Comparison of ENCODE assay signal across 8 cellular contexts in the genomic region with DNA sequence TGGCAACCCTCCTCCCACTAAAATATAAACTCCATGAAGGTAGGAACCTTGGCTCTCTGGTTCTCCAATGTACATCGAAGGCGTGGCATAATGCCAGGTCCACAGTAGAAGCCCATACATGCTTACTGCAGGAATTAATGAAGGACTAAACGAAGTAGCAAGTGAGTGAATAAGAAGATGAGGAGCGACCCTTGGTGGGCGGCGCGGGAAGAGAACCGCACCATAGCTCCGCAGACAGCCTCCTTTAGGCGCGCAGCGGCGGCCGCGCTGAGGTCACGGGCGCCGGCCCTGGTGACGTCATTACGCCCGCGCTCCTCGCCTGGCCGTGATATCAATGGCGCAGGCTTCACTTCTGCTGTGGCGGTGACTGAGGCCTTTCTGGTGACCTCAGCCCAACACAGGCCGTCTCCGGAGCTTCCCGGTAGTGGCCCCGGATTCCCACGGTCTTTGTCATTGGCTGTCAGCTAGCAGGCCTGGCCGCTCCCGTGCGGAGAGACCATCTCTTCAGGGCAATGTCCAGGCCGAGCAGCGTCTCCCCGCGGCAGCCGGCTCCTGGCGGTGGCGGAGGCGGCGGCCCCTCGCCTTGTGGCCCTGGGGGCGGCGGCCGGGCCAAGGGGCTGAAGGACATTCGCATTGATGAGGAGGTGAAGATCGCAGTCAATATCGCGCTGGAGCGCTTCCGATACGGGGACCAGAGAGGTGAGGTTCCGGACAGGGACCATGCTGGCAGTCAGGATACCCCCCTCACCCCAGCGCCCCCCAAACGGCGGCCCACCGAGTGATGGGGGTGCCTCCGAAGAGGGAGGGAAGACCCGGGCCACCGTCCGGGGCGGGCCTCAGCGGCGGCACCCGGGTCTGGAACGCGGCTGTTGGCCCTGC. TPM values are rescaled to one million over a fixed set of nuclear protein-coding genes. Genes with fewer than 3 reads are reported as not detected.
DNase-seq lines count a peak whose midpoint lies in the region; ATAC-seq and TF ChIP-seq lines count a peak whose summit lies in the region.

A gene (plus strand): TSS at position 311 of the 879 bp plus-strand sequence. CDS start 202 bp downstream, at position 513.

- H3K4me2 ChIP-seq in Karpas-422 (ENCODE audit: low read depth, low read length, poor library complexity, severe bottlenecking): peak within 1 kb of the TSS; percentile 94

- peaks cover 34% of the 10 kb centered on the region for H3K4me1 Mint-ChIP-seq in activated T-helper 2 cell treated with anti-CD3 and anti-CD28 coated beads, Interferon-gamma antibody, Interleukin-2, Interleukin-4, amounts not matched to agents 10 μg/mL and 5 μg/mL and 100 μg/mL, durations not matched to agents 14 hours and 24 hours and 36 hours (ENCODE audit: low read depth)
- H3K4me1 Mint-ChIP-seq in natural killer cell treated with Interleukin-12 subunit alpha and Interleukin-12 subunit beta and Interleukin-15 and Interleukin-18, amount 100 ng/mL, for 72 hours (ENCODE audit: low read depth in 2 of 2): peaks cover 21 to 22% of the 10 kb centered on the region in 2 donors
- H3K4me1 Mint-ChIP-seq in stimulated activated naive CD8-positive, alpha-beta T cell treated with anti-CD3 and anti-CD28 coated beads, Interleukin-15, Interleukin-2, amounts not matched to agents 100 ng/mL and 50 ng/mL, for 24 hours (ENCODE audit: low read depth): peaks cover 34% of the 10 kb centered on the region

- H3K36me3 ChIP-seq in Karpas-422 (ENCODE audit: insufficient read depth, low read length): peaks cover 28% of the 10 kb centered on the region

- peak; percentile 88 for DNase-seq in EH (ENCODE audit: low read depth)
- peak; percentile 95 for DNase-seq in Karpas-422
- peak; percentile 79 for DNase-seq in RWPE1 (ENCODE audit: low spot score)
- DNase-seq in activated T-helper 2 cell treated with anti-CD3 and anti-CD28 coated beads, Interferon-gamma antibody, Interleukin-2, Interleukin-4, amounts not matched to agents 10 μg/mL and 5 μg/mL and 100 μg/mL, durations not matched to agents 14 hours and 24 hours and 36 hours (ENCODE audit: low spot score): peak; percentile 82
- peak; percentile 82 for DNase-seq in fibroblast of peridontal ligament (ENCODE audit: extremely low read depth)
- DNase-seq in natural killer cell treated with Interleukin-12 subunit alpha and Interleukin-12 subunit beta and Interleukin-15 and Interleukin-18, amount 100 ng/mL, for 72 hours (ENCODE audit: low spot score): peak; percentile 90

- H3K9me3 ChIP-seq in Karpas-422 (ENCODE audit: low read length): no peaks in the 10 kb centered on the region

- peaks cover 24% of the 10 kb centered on the region for H3K4me1 ChIP-seq in Karpas-422 (ENCODE audit: low read length)

- H3K27me3 Mint-ChIP-seq in activated T-helper 2 cell treated with anti-CD3 and anti-CD28 coated beads, Interferon-gamma antibody, Interleukin-2, Interleukin-4, amounts not matched to agents 10 μg/mL and 5 μg/mL and 100 μg/mL, durations not matched to agents 14 hours and 24 hours and 36 hours (ENCODE audit: low read depth): peaks cover 15% of the 10 kb centered on the region
- peaks cover 15 to 16% of the 10 kb centered on the region in 2 donors for H3K27me3 Mint-ChIP-seq in natural killer cell treated with Interleukin-12 subunit alpha and Interleukin-12 subunit beta and Interleukin-15 and Interleukin-18, amount 100 ng/mL, for 72 hours
- H3K27me3 Mint-ChIP-seq in stimulated activated naive CD8-positive, alpha-beta T cell treated with anti-CD3 and anti-CD28 coated beads, Interleukin-15, Interleukin-2, amounts not matched to agents 100 ng/mL and 50 ng/mL, for 24 hours: peaks cover 19% of the 10 kb centered on the region

- H3K9me3 Mint-ChIP-seq in activated T-helper 2 cell treated with anti-CD3 and anti-CD28 coated beads, Interferon-gamma antibody, Interleukin-2, Interleukin-4, amounts not matched to agents 10 μg/mL and 5 μg/mL and 100 μg/mL, durations not matched to agents 14 hours and 24 hours and 36 hours: peaks cover 3% of the 10 kb centered on the region
- no peaks in the 10 kb centered on the region for H3K9me3 Mint-ChIP-seq in natural killer cell treated with Interleukin-12 subunit alpha and Interleukin-12 subunit beta and Interleukin-15 and Interleukin-18, amount 100 ng/mL, for 72 hours
- no peaks in the 10 kb centered on the region for H3K9me3 Mint-ChIP-seq in stimulated activated naive CD8-positive, alpha-beta T cell treated with anti-CD3 and anti-CD28 coated beads, Interleukin-15, Interleukin-2, amounts not matched to agents 100 ng/mL and 50 ng/mL, for 24 hours

- intact Hi-C loops in activated T-helper 2 cell treated with anti-CD3 and anti-CD28 coated beads, Interferon-gamma antibody, Interleukin-2, Interleukin-4, amounts not matched to agents 10 μg/mL and 5 μg/mL and 100 μg/mL, durations not matched to agents 14 hours and 24 hours and 36 hours (cut with micrococcal nuclease): loop anchor here (2.0 kb wide), 3 partner anchors 25 to 537 kb away; a partner anchor contains a TSS

- H3K27ac ChIP-seq in Karpas-422 (ENCODE audit: low read length) (peak within 1 kb of the TSS; percentile 15; the same call in 1 of the 2 replicates), RWPE1 (peak within 1 kb of the TSS; percentile 78)

- peak within 1 kb of the TSS; percentile 94 for H3K9ac ChIP-seq in Karpas-422 (ENCODE audit: low read length)

- H3K4me3 Mint-ChIP-seq in activated T-helper 2 cell treated with anti-CD3 and anti-CD28 coated beads, Interferon-gamma antibody, Interleukin-2, Interleukin-4, amounts not matched to agents 10 μg/mL and 5 μg/mL and 100 μg/mL, durations not matched to agents 14 hours and 24 hours and 36 hours (ENCODE audit: low read depth): peak within 1 kb of the TSS; percentile 87
- peak within 1 kb of the TSS; percentile 88 for H3K4me3 Mint-ChIP-seq in natural killer cell treated with Interleukin-12 subunit alpha and Interleukin-12 subunit beta and Interleukin-15 and Interleukin-18, amount 100 ng/mL, for 72 hours
- peak within 1 kb of the TSS; percentile 94 for H3K4me3 Mint-ChIP-seq in stimulated activated naive CD8-positive, alpha-beta T cell treated with anti-CD3 and anti-CD28 coated beads, Interleukin-15, Interleukin-2, amounts not matched to agents 100 ng/mL and 50 ng/mL, for 24 hours

- peak; percentile 99 for ATAC-seq in GM21825 (IDR thresholded peaks at IDR 0.05; ENCODE audit: unreplicated experiment)
- peak; percentile 98 for ATAC-seq in natural killer cell treated with Interleukin-12 subunit alpha and Interleukin-12 subunit beta and Interleukin-15 and Interleukin-18, amount 100 ng/mL, for 72 hours

- no peaks in the 10 kb centered on the region for H3K9me2 ChIP-seq in Karpas-422 (replicated peaks; ENCODE audit: insufficient read depth, low read length)

- H2AFZ ChIP-seq in Karpas-422 (ENCODE audit: low read length): peak within 1 kb of the TSS; percentile 69

- TF ChIP-seq CTCF in RWPE1 (conservative IDR thresholded peaks at IDR 0.05; ENCODE audit: low read depth): peak; percentile 49

- H3K27ac Mint-ChIP-seq in activated T-helper 2 cell treated with anti-CD3 and anti-CD28 coated beads, Interferon-gamma antibody, Interleukin-2, Interleukin-4, amounts not matched to agents 10 μg/mL and 5 μg/mL and 100 μg/mL, durations not matched to agents 14 hours and 24 hours and 36 hours: peak within 1 kb of the TSS; percentile 83
- peak within 1 kb of the TSS; percentile 71 to 89 for H3K27ac Mint-ChIP-seq in natural killer cell treated with Interleukin-12 subunit alpha and Interleukin-12 subunit beta and Interleukin-15 and Interleukin-18, amount 100 ng/mL, for 72 hours
- H3K27ac Mint-ChIP-seq in stimulated activated naive CD8-positive, alpha-beta T cell treated with anti-CD3 and anti-CD28 coated beads, Interleukin-15, Interleukin-2, amounts not matched to agents 100 ng/mL and 50 ng/mL, for 24 hours: peak within 1 kb of the TSS; percentile 90

- no peaks in the 10 kb centered on the region for H3K27me3 ChIP-seq in Karpas-422 (ENCODE audit: low read length)

- POLR2A ChIA-PET in RWPE1 (lab: Yijun Ruan, JAX; ENCODE audit: low non-redundant PET): interaction anchor here (0.6 to 0.7 kb wide), 3 partner anchors 311 to 520 kb away, joined by 3 to 7 read pairs (median 3); no protein-coding TSS in a partner anchor

- no peaks in the 10 kb centered on the region for H4K20me1 ChIP-seq in Karpas-422 (ENCODE audit: insufficient read depth, low read depth, low read length)

- CTCF ChIA-PET in RWPE1 (lab: Yijun Ruan, JAX): interaction anchor here (0.8 to 2.0 kb wide), 6 partner anchors 10 to 518 kb away, joined by 3 to 6 read pairs (median 4); no protein-coding TSS in a partner anchor

- H3K36me3 Mint-ChIP-seq in activated T-helper 2 cell treated with anti-CD3 and anti-CD28 coated beads, Interferon-gamma antibody, Interleukin-2, Interleukin-4, amounts not matched to agents 10 μg/mL and 5 μg/mL and 100 μg/mL, durations not matched to agents 14 hours and 24 hours and 36 hours (ENCODE audit: low read depth): peaks cover 29% of the 10 kb centered on the region
- H3K36me3 Mint-ChIP-seq in natural killer cell treated with Interleukin-12 subunit alpha and Interleukin-12 subunit beta and Interleukin-15 and Interleukin-18, amount 100 ng/mL, for 72 hours: no peaks in the 10 kb centered on the region
- H3K36me3 Mint-ChIP-seq in stimulated activated naive CD8-positive, alpha-beta T cell treated with anti-CD3 and anti-CD28 coated beads, Interleukin-15, Interleukin-2, amounts not matched to agents 100 ng/mL and 50 ng/mL, for 24 hours (ENCODE audit: low read depth): peaks cover 25% of the 10 kb centered on the region

- H3K4me3 ChIP-seq in Karpas-422 (ENCODE audit: low read length): peak within 1 kb of the TSS; percentile 72

- H3K79me2 ChIP-seq in Karpas-422 (ENCODE audit: low read length): peaks cover 55% of the 10 kb centered on the region

RNA-seq across cellular contexts. Expression of the gene that starts here (rescaled TPM):
- total RNA-seq in Karpas-422 (2014; rRNA removed; shearing (Covaris generic); ENCODE audit: low replicate concordance): 53.4 and 63.8 TPM in 2 replicates
- total RNA-seq in activated T-helper 2 cell treated with anti-CD3 and anti-CD28 coated beads, Interferon-gamma antibody, Interleukin-2, Interleukin-4, amounts not matched to agents 10 μg/mL and 5 μg/mL and 100 μg/mL, durations not matched to agents 14 hours and 24 hours and 36 hours: 23.1 and 23.9 TPM in 2 replicates
- total RNA-seq in natural killer cell treated with Interleukin-12 subunit alpha and Interleukin-12 subunit beta and Interleukin-15 and Interleukin-18, amount 100 ng/mL, for 72 hours: 10 to 100 TPM; 23.1 to 37.6 TPM

Comparison
In these comparisons a context has a peak if more than half of its experiments do, and no peak if none do; other contexts are left out.
1. Peak in every context shown above with its lines: DNase-seq, ATAC-seq, H3K4me3 ChIP-seq and H3K27ac ChIP-seq.